In genomic region chr7:48109848-48110663, GRCh38 we compare ENCODE assay signal across 8 cellular contexts. TPM values are rescaled to one million over a fixed set of nuclear protein-coding genes. Genes with fewer than 3 reads are reported as not detected.
A peak's percentile ranks its signal among the peaks of the same experiment; 100 is the strongest.
DNase-seq lines count a peak whose midpoint lies in the region; ATAC-seq and TF ChIP-seq lines count a peak whose summit lies in the region.

No MANE protein-coding gene starts in this region.

- H3K4me3 Mint-ChIP-seq in endodermal cell: no peak overlapping the region
- H3K4me3 Mint-ChIP-seq in stimulated activated effector memory CD8-positive, alpha-beta T cell treated with anti-CD3 and anti-CD28 coated beads, Interleukin-12 subunit alpha, Interleukin-12 subunit beta, amount 100 ng/mL, for 72 hours: no peak overlapping the region

- peaks cover 33% of the 10 kb centered on the region for H3K36me3 Mint-ChIP-seq in endodermal cell (ENCODE audit: low read depth)
- H3K36me3 Mint-ChIP-seq in stimulated activated effector memory CD8-positive, alpha-beta T cell treated with anti-CD3 and anti-CD28 coated beads, Interleukin-12 subunit alpha, Interleukin-12 subunit beta, amount 100 ng/mL, for 72 hours: peaks cover 65% of the 10 kb centered on the region

- ATAC-seq in GM19025 (IDR thresholded peaks at IDR 0.05; ENCODE audit: low read depth, unreplicated experiment): peak; percentile 91
- ATAC-seq in HG03159 (IDR thresholded peaks at IDR 0.05; ENCODE audit: unreplicated experiment): peak; percentile 80
- peak; percentile 82 for ATAC-seq in stimulated activated effector memory CD8-positive, alpha-beta T cell treated with anti-CD3 and anti-CD28 coated beads, Interleukin-12 subunit alpha, Interleukin-12 subunit beta, amount 100 ng/mL, for 72 hours

- TF ChIP-seq CTCF in endodermal cell (conservative IDR thresholded peaks at IDR 0.05): peak; percentile 99

- H3K27me3 Mint-ChIP-seq in endodermal cell (ENCODE audit: insufficient read depth): peaks cover 3% of the 10 kb centered on the region

- no peaks in the 10 kb centered on the region for H3K9me3 Mint-ChIP-seq in endodermal cell
- no peaks in the 10 kb centered on the region for H3K9me3 Mint-ChIP-seq in stimulated activated effector memory CD8-positive, alpha-beta T cell treated with anti-CD3 and anti-CD28 coated beads, Interleukin-12 subunit alpha, Interleukin-12 subunit beta, amount 100 ng/mL, for 72 hours

- DNase-seq in CD1c-positive myeloid dendritic cell (ENCODE audit: extremely low spot score): peak; percentile 82
- peak; percentile 16 for DNase-seq in NCI-H526 treated with DMSO at 0.1 percent for 48 hours (lab: John Stamatoyannopoulos, UW)
- peak; percentile 74 to 82 for DNase-seq in activated CD8-positive, alpha-beta memory T cell treated with anti-CD3 and anti-CD28 coated beads for 1 hour (ENCODE audit: extremely low read depth in 1 of 2, low read depth in 1 of 2)
- peak; percentile 96 for DNase-seq in endodermal cell
- peak; percentile 67 for DNase-seq in myocyte (ENCODE audit: low read depth)
- DNase-seq in stimulated activated effector memory CD8-positive, alpha-beta T cell treated with anti-CD3 and anti-CD28 coated beads, Interleukin-12 subunit alpha, Interleukin-12 subunit beta, amount 100 ng/mL, for 72 hours (ENCODE audit: low spot score in 2 of 2): peak; percentile 85 to 93

- H3K27ac Mint-ChIP-seq in endodermal cell: no peak overlapping the region
- H3K27ac Mint-ChIP-seq in stimulated activated effector memory CD8-positive, alpha-beta T cell treated with anti-CD3 and anti-CD28 coated beads, Interleukin-12 subunit alpha, Interleukin-12 subunit beta, amount 100 ng/mL, for 72 hours: peak overlapping the region; percentile 33

- no peak overlapping the region for H3K9ac ChIP-seq in endodermal cell (ENCODE audit: extremely low read depth, low read length, poor library complexity, severe bottlenecking)

- peaks cover 42% of the 10 kb centered on the region for H3K36me3 ChIP-seq in endodermal cell (ENCODE audit: control insufficient read depth, insufficient read depth, low read length)

- H3K27me3 ChIP-seq in endodermal cell (ENCODE audit: control insufficient read depth, insufficient read depth, low read length, poor library complexity, severe bottlenecking): no peaks in the 10 kb centered on the region

- H3K27ac ChIP-seq in endodermal cell (ENCODE audit: low read depth, low read length): no peak overlapping the region

- 37 to 38% methylated on average over 4 to 9 of the region's 9 CpGs for WGBS in endodermal cell (ENCODE audit: insufficient coverage in 1 of 2, insufficient read length in 1 of 2), 2 experiments

- no peaks in the 10 kb centered on the region for H3K4me1 ChIP-seq in endodermal cell (ENCODE audit: control insufficient read depth, insufficient read depth, low read length)

- no peaks in the 10 kb centered on the region for H3K9me3 ChIP-seq in endodermal cell (ENCODE audit: control insufficient read depth, low read length)

- H3K4me1 Mint-ChIP-seq in endodermal cell: peaks cover 11% of the 10 kb centered on the region
- peaks cover 22% of the 10 kb centered on the region for H3K4me1 Mint-ChIP-seq in stimulated activated effector memory CD8-positive, alpha-beta T cell treated with anti-CD3 and anti-CD28 coated beads, Interleukin-12 subunit alpha, Interleukin-12 subunit beta, amount 100 ng/mL, for 72 hours

- H3K4me3 ChIP-seq in endodermal cell (ENCODE audit: low read length): no peak overlapping the region

RNA-seq across cellular contexts. Expression of gene UPP1, which starts 21.0 kb away (rescaled TPM):
- 10 to 100 TPM; 40.5 to 46.3 TPM for total RNA-seq in endodermal cell
- 22.0 TPM for polyA plus RNA-seq in endodermal cell (2013, experiment 1 of 2)
- 18.6 TPM for polyA plus RNA-seq in endodermal cell (2013, experiment 2 of 2)
- 7.5 and 7.7 TPM in 2 replicates for total RNA-seq in myocyte
- polyA plus RNA-seq in myocyte (2012): 38.5 TPM

Comparison
In these comparisons a context has a peak if more than half of its experiments do, and no peak if none do; other contexts are left out.
1. DNase-seq: peak in every context shown above with its lines; median percentile 96 in endodermal cell; 89 in stimulated activated effector memory CD8-positive, alpha-beta T cell treated with anti-CD3 and anti-CD28 coated beads, Interleukin-12 subunit alpha, Interleukin-12 subunit beta, amount 100 ng/mL, for 72 hours; 82 in CD1c-positive myeloid dendritic cell; 78 in activated CD8-positive, alpha-beta memory T cell treated with anti-CD3 and anti-CD28 coated beads for 1 hour; 67 in myocyte; 16 in NCI-H526 treated with DMSO at 0.1 percent for 48 hours.